In the genomic region with DNA sequence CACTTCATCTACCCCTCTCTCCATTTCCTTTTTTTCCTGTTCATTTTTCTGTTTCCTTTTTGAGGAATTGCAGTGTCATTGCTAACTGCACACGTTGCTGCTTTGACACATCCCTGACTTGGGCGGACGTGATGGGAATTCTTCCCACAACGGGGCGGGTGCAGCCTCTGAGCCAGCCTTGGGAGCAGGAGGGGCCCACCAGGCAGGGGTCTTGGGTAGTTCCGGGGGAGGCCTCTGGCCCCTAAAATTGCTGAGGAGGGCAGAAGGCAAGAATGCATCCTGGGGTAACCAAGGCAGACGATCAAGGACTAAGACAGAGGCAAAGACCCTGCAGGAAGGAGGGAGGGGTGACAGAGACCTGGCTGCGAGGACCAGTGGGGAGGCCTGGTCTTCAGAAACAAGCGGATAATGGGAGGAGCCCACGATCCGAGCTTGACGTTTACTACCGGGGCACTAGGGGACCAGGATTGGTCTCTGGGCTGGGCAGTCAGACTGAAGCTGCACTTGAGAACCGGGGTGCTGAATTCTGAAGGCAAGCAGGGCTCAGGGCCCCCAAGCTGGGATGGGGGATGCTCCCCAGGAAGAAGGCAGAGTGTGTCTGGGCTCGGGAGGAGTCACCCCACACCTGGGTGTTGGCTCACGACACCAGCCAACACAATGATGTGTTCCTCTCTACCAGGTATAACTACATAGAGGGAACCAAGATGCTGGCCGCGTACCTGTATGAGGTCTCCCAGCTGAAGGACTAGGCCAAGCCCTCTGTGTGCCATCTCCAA, we compare ENCODE assay signal across 1 cellular context.
TF ChIP-seq lines count a peak whose summit lies in the region.

No MANE protein-coding gene starts in this region.

TF ChIP-seq in K562, 482 proteins besides CTCF, POLR2A, EP300 and RAD21:
- no peak for TF ChIP-seq SMARCA5 (IDR thresholded peaks at IDR 0.05)
- TF ChIP-seq, protein P1, sequence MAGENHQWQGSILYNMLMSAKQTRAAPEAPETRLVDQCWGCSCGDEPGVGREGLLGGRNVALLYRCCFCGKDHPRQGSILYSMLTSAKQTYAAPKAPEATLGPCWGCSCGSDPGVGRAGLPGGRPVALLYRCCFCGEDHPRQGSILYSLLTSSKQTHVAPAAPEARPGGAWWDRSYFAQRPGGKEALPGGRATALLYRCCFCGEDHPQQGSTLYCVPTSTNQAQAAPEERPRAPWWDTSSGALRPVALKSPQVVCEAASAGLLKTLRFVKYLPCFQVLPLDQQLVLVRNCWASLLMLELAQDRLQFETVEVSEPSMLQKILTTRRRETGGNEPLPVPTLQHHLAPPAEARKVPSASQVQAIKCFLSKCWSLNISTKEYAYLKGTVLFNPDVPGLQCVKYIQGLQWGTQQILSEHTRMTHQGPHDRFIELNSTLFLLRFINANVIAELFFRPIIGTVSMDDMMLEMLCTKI (IDR thresholded peaks at IDR 0.05; ENCODE audit: partially characterized antibody): no peak
- TF ChIP-seq, protein P2, sequence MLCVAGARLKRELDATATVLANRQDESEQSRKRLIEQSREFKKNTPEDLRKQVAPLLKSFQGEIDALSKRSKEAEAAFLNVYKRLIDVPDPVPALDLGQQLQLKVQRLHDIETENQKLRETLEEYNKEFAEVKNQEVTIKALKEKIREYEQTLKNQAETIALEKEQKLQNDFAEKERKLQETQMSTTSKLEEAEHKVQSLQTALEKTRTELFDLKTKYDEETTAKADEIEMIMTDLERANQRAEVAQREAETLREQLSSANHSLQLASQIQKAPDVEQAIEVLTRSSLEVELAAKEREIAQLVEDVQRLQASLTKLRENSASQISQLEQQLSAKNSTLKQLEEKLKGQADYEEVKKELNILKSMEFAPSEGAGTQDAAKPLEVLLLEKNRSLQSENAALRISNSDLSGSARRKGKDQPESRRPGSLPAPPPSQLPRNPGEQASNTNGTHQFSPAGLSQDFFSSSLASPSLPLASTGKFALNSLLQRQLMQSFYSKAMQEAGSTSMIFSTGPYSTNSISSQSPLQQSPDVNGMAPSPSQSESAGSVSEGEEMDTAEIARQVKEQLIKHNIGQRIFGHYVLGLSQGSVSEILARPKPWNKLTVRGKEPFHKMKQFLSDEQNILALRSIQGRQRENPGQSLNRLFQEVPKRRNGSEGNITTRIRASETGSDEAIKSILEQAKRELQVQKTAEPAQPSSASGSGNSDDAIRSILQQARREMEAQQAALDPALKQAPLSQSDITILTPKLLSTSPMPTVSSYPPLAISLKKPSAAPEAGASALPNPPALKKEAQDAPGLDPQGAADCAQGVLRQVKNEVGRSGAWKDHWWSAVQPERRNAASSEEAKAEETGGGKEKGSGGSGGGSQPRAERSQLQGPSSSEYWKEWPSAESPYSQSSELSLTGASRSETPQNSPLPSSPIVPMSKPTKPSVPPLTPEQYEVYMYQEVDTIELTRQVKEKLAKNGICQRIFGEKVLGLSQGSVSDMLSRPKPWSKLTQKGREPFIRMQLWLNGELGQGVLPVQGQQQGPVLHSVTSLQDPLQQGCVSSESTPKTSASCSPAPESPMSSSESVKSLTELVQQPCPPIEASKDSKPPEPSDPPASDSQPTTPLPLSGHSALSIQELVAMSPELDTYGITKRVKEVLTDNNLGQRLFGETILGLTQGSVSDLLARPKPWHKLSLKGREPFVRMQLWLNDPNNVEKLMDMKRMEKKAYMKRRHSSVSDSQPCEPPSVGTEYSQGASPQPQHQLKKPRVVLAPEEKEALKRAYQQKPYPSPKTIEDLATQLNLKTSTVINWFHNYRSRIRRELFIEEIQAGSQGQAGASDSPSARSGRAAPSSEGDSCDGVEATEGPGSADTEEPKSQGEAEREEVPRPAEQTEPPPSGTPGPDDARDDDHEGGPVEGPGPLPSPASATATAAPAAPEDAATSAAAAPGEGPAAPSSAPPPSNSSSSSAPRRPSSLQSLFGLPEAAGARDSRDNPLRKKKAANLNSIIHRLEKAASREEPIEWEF (CRISPR knock-in tag; IDR thresholded peaks at IDR 0.05): no peak
- TF ChIP-seq CBFB (CRISPR knock-in tag; IDR thresholded peaks at IDR 0.05): no peak
- TF ChIP-seq SNIP1 (IDR thresholded peaks at IDR 0.05; ENCODE audit: low read depth): no peak
- no peak for TF ChIP-seq CSDE1 (IDR thresholded peaks at IDR 0.05)
- 0 out of 2 replicates have a peak, but pooled peaks have one; percentile 3 for TF ChIP-seq NFE2 (IDR thresholded peaks at IDR 0.05; ENCODE audit: low read depth)
- TF ChIP-seq MAFG (tag; conservative IDR thresholded peaks at IDR 0.05): peak; percentile 22; the same call in 1 of the 2 replicates
- TF ChIP-seq, protein P3, sequence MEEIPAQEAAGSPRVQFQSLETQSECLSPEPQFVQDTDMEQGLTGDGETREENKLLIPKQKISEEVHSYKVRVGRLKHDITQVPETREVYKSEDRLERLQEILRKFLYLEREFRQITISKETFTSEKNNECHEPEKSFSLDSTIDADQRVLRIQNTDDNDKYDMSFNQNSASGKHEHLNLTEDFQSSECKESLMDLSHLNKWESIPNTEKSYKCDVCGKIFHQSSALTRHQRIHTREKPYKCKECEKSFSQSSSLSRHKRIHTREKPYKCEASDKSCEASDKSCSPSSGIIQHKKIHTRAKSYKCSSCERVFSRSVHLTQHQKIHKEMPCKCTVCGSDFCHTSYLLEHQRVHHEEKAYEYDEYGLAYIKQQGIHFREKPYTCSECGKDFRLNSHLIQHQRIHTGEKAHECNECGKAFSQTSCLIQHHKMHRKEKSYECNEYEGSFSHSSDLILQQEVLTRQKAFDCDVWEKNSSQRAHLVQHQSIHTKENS (CRISPR knock-in tag; IDR thresholded peaks at IDR 0.05): no peak
